1 cellular context compared by ENCODE assay signal in the genomic region with DNA sequence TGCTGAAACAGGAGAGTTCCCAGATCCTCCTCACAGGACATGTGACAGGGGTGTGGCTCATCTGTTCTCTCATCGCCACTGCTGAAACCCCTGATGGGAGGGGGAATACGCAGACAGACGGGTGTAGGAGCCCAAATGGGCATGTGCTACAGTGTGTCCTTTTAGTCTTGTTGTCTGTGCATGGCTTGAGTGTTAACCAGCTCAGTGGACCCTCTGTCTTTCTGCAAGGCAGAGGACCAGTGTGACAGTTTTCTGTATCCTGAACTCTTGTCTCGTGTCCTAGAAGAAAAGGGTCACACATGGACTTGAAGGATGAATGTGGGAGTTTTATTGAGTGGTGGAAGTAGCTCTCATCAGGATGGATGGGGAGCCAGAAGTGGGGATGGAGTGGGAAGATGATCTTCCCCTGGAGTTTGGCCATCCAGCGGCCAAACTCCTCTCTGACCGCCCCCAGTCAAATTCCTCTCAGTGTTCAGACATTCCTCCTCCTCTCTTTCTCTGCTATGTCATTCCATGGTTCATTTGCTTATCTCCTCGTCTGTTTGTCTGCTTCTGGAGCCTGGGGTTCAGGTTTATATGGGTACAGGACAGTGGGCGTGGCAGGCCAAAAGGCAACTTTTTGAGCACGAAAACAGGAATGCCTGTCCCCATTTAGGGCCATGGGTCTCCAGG.
TF ChIP-seq lines count a peak whose summit lies in the region.

No MANE protein-coding gene starts in this region.

TF ChIP-seq in HepG2, 621 proteins besides CTCF, POLR2A, EP300 and RAD21:
- TF ChIP-seq ZNF205 (CRISPR knock-in tag; IDR thresholded peaks at IDR 0.05): no peak
- TF ChIP-seq, protein P1, sequence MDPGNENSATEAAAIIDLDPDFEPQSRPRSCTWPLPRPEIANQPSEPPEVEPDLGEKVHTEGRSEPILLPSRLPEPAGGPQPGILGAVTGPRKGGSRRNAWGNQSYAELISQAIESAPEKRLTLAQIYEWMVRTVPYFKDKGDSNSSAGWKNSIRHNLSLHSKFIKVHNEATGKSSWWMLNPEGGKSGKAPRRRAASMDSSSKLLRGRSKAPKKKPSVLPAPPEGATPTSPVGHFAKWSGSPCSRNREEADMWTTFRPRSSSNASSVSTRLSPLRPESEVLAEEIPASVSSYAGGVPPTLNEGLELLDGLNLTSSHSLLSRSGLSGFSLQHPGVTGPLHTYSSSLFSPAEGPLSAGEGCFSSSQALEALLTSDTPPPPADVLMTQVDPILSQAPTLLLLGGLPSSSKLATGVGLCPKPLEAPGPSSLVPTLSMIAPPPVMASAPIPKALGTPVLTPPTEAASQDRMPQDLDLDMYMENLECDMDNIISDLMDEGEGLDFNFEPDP (CRISPR knock-in tag; conservative IDR thresholded peaks at IDR 0.05): 0 out of 2 replicates have a peak, but pooled peaks have one; percentile 32
